Comparison of ENCODE assay signal across 10 cellular contexts in the genomic region with DNA sequence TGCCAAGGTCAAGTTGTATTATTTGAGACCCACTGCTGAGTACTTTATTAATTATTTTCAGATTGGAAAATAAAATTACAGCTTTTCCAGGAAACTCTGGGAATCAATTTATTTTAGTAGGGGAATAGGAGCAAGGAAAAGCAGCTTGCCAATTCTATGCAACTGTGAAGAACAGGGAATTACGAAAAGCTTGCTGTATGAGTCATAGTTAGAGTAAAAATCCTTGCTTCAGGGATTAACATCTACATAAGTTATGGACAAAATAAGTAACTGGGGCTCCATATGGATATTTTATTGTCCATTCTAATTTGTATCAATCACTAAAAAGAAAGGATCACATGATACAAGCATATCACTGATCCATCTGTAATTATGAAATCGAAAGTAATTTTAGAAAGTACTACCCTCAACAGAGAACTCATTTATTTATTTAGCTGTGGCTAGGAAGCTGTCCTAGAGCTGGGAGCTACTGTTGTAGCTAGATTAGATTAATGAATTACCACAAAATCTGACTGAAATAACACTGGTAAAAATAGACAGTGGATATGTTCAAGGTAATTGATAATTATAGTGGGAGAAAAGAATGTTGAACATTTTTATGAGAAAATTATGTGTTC.
A peak's percentile ranks its signal among the peaks of the same experiment; 100 is the strongest.
DNase-seq lines count a peak whose midpoint lies in the region; ATAC-seq lines count a peak whose summit lies in the region.
"Had no signal": no experiment of that assay in that cellular context is flagged by ENCODE, and none has a peak within 500 bp of the region (broad histone marks: within the 10 kb centered on the region; RNA-seq: fewer than 3 reads in every experiment).

No MANE protein-coding gene starts in this region.

- H3K36me3 Mint-ChIP-seq in activated T-cell treated with anti-CD3 and anti-CD28 coated beads, Interleukin-2, amount 50 U/mL, for 72 hours (ENCODE audit: insufficient read depth in 2 of 2), result no peaks in the 10 kb centered on the region
- H3K36me3 Mint-ChIP-seq: T-cell had no signal

- H3K27me3 ChIP-seq in Karpas-422 (ENCODE audit: low read length), result no peaks in the 10 kb centered on the region
- H3K27me3 ChIP-seq in muscle layer of duodenum (ENCODE audit: low read depth, low read length), result no peaks in the 10 kb centered on the region
- no peaks in the 10 kb centered on the region for H3K27me3 ChIP-seq in H7 (ENCODE audit: control insufficient read depth, insufficient read depth, low read length)

- ATAC-seq in HG03439 (IDR thresholded peaks at IDR 0.05; ENCODE audit: unreplicated experiment), result no peak
- ATAC-seq in activated T-cell treated with anti-CD3 and anti-CD28 coated beads, Interleukin-2, amount 50 U/mL, for 72 hours (replicated peaks in 1 of 2), result no peak
- ATAC-seq: T-cell had no signal

- no peak overlapping the region for H3K4me3 Mint-ChIP-seq in activated T-cell treated with anti-CD3 and anti-CD28 coated beads, Interleukin-2, amount 50 U/mL, for 72 hours
- H3K4me3 Mint-ChIP-seq: H9, T-cell had no signal

- no peak overlapping the region for H3K4me3 ChIP-seq in Karpas-422 (ENCODE audit: low read length)
- H3K4me3 ChIP-seq in muscle layer of duodenum (ENCODE audit: low read depth in 1 of 2, low read length in 2 of 2), result peak overlapping the region; percentile 40 to 46
- H3K4me3 ChIP-seq in H7 (ENCODE audit: insufficient read depth, low read depth, low read length), result no peak overlapping the region

- no peak overlapping the region for H3K27ac ChIP-seq in Karpas-422 (ENCODE audit: low read length)
- H3K27ac ChIP-seq in muscle layer of duodenum (ENCODE audit: low read length), result peak overlapping the region; percentile 50

- no peak overlapping the region for H2AFZ ChIP-seq in Karpas-422 (ENCODE audit: low read length)

- DNase-seq in ELR (ENCODE audit: low read depth) (peak; percentile 56), Karpas-422 (no peak), dermis microvascular lymphatic vessel endothelial cell (ENCODE audit: low read depth in 2 of 2) (peak; percentile 2 to 7), H7 (no peak), SKM-1 (lab: John Stamatoyannopoulos, UW; ENCODE audit: unreplicated experiment) (no peak)
- DNase-seq in activated T-cell treated with anti-CD3 and anti-CD28 coated beads, Interleukin-2, amount 50 U/mL, for 72 hours, result no peak
- DNase-seq: H9, T-cell had no signal

- H3K27me3 Mint-ChIP-seq in activated T-cell treated with anti-CD3 and anti-CD28 coated beads, Interleukin-2, amount 50 U/mL, for 72 hours (ENCODE audit: low read depth), result no peaks in the 10 kb centered on the region
- H3K27me3 Mint-ChIP-seq: T-cell had no signal

- H3K4me1 ChIP-seq in Karpas-422 (ENCODE audit: low read length) (peaks cover 3% of the 10 kb centered on the region; the same call in 1 of the 2 replicates), muscle layer of duodenum (ENCODE audit: control insufficient read depth in 1 of 2, insufficient read depth in 2 of 2, low read length in 2 of 2) (peaks cover 0 to 5% of the 10 kb centered on the region in 2 donors)

- H3K79me2 ChIP-seq in Karpas-422 (ENCODE audit: low read length), result no peaks in the 10 kb centered on the region

- H4K20me1 ChIP-seq in Karpas-422 (ENCODE audit: insufficient read depth, low read depth, low read length), result no peaks in the 10 kb centered on the region

- no peaks in the 10 kb centered on the region for H3K9me3 ChIP-seq in Karpas-422 (ENCODE audit: low read length)
- no peaks in the 10 kb centered on the region for H3K9me3 ChIP-seq in muscle layer of duodenum (ENCODE audit: control insufficient read depth in 1 of 2, low read length in 2 of 2)

- no peak overlapping the region for H3K9ac ChIP-seq in Karpas-422 (ENCODE audit: low read length)

- H3K4me1 Mint-ChIP-seq in activated T-cell treated with anti-CD3 and anti-CD28 coated beads, Interleukin-2, amount 50 U/mL, for 72 hours (ENCODE audit: low read depth), result no peaks in the 10 kb centered on the region
- H3K4me1 Mint-ChIP-seq: T-cell had no signal

- H3K9me2 ChIP-seq in Karpas-422 (replicated peaks; ENCODE audit: insufficient read depth, low read length), result no peaks in the 10 kb centered on the region

- no peaks in the 10 kb centered on the region for H3K9me3 Mint-ChIP-seq in activated T-cell treated with anti-CD3 and anti-CD28 coated beads, Interleukin-2, amount 50 U/mL, for 72 hours
- H3K9me3 Mint-ChIP-seq: H9, T-cell had no signal

- H3K27ac Mint-ChIP-seq in activated T-cell treated with anti-CD3 and anti-CD28 coated beads, Interleukin-2, amount 50 U/mL, for 72 hours, result no peak overlapping the region
- H3K27ac Mint-ChIP-seq: H9, T-cell had no signal

- H3K4me2 ChIP-seq in Karpas-422 (ENCODE audit: low read depth, low read length, poor library complexity, severe bottlenecking), result peak overlapping the region; percentile 2

- no peaks in the 10 kb centered on the region for H3K36me3 ChIP-seq in Karpas-422 (ENCODE audit: insufficient read depth, low read length)
- H3K36me3 ChIP-seq in muscle layer of duodenum (ENCODE audit: control insufficient read depth in 1 of 2, insufficient read depth in 2 of 2, low read length in 2 of 2), result no peaks in the 10 kb centered on the region
- no peaks in the 10 kb centered on the region for H3K36me3 ChIP-seq in H7 (replicated peaks; ENCODE audit: control insufficient read depth, insufficient read depth, low read length)

Comparison
In these comparisons a context has a peak if more than half of its experiments do, and no peak if none do; other contexts are left out.
1. DNase-seq: peak in ELR (single experiment) and dermis microvascular lymphatic vessel endothelial cell (2 of 2); none in Karpas-422 (single experiment), H7 (single experiment), activated T-cell treated with anti-CD3 and anti-CD28 coated beads, Interleukin-2, amount 50 U/mL, for 72 hours (0 of 2) and SKM-1 (single experiment).
2. H3K4me3 ChIP-seq: peak in muscle layer of duodenum (2 of 2); none in Karpas-422 (single experiment) and H7 (single experiment).